ENCODE assay signal across 8 cellular contexts in genomic region chr17:5191541-5192417, GRCh38. TPM values are rescaled to one million over a fixed set of nuclear protein-coding genes. Genes with fewer than 3 reads are reported as not detected.
A peak's percentile ranks its signal among the peaks of the same experiment; 100 is the strongest.
DNase-seq lines count a peak whose midpoint lies in the region; TF ChIP-seq lines count a peak whose summit lies in the region.

TSS of gene ZNF594 (minus strand) at chr17:5191868. CDS start at chr17:5184256, 7,612 bp downstream.

- CTCF ChIA-PET in HEK293T (lab: Yijun Ruan, JAX): interaction anchor here (0.6 to 0.8 kb wide), 2 partner anchors 155 to 183 kb away, joined by 3 read pairs; no protein-coding TSS in a partner anchor
- CTCF ChIA-PET in activated naive CD4-positive, alpha-beta T cell treated with anti-CD3 and anti-CD28 coated beads, Interleukin-2, amount 10 ng/mL, durations not matched to agents 7 days and 5 days (lab: Charles Lee): interaction anchor here (1.1 to 2.5 kb wide), 3 partner anchors 10 to 46 kb away, joined by 3 to 8 read pairs (median 6); no protein-coding TSS in a partner anchor

- peaks cover 37% of the 10 kb centered on the region for H3K36me3 Mint-ChIP-seq in activated naive CD4-positive, alpha-beta T cell treated with anti-CD3 and anti-CD28 coated beads, Interleukin-2, amount 10 ng/mL, durations not matched to agents 7 days and 5 days

- POLR2A ChIA-PET in HEK293T (lab: Yijun Ruan, JAX): interaction anchor here (0.6 to 1.4 kb wide), 4 partner anchors 9 to 275 kb away, joined by 3 read pairs; no protein-coding TSS in a partner anchor

- peaks cover 21% of the 10 kb centered on the region for H3K9me3 Mint-ChIP-seq in activated naive CD4-positive, alpha-beta T cell treated with anti-CD3 and anti-CD28 coated beads, Interleukin-2, amount 10 ng/mL, durations not matched to agents 7 days and 5 days

- H3K4me3 Mint-ChIP-seq in activated naive CD4-positive, alpha-beta T cell treated with anti-CD3 and anti-CD28 coated beads, Interleukin-2, amount 10 ng/mL, durations not matched to agents 7 days and 5 days: peak within 1 kb of the TSS; percentile 93

- peaks cover 35% of the 10 kb centered on the region for H3K4me1 Mint-ChIP-seq in activated naive CD4-positive, alpha-beta T cell treated with anti-CD3 and anti-CD28 coated beads, Interleukin-2, amount 10 ng/mL, durations not matched to agents 7 days and 5 days

- peak within 1 kb of the TSS; percentile 91 for H3K27ac Mint-ChIP-seq in activated naive CD4-positive, alpha-beta T cell treated with anti-CD3 and anti-CD28 coated beads, Interleukin-2, amount 10 ng/mL, durations not matched to agents 7 days and 5 days

- DNase-seq in GM04504 (ENCODE audit: low read depth) (peak; percentile 89), HEK293T (ENCODE audit: extremely low spot score) (peak; percentile 98), MV-4-11 (lab: John Stamatoyannopoulos, UW) (peak; percentile 94), SK-MEL-5 (ENCODE audit: low read depth, low spot score) (peak; percentile 95), globus pallidus (ENCODE audit: low spot score) (peak; percentile 90), nucleus accumbens (lab: John Stamatoyannopoulos, UW) (peak in 55 of 56 donors; percentile 62 to 98 (median 90)), superior temporal gyrus (ENCODE audit: extremely low spot score) (peak; percentile 93)
- peak; percentile 98 for DNase-seq in activated naive CD4-positive, alpha-beta T cell treated with anti-CD3 and anti-CD28 coated beads, Interleukin-2, amount 10 ng/mL, durations not matched to agents 7 days and 5 days

- in situ Hi-C loops in SK-MEL-5 (cut with HindIII; ENCODE audit: low pct_unique_long_range_greater_than_20kb, low sequenced_read_pairs): no loop called here

- H3K27me3 Mint-ChIP-seq in activated naive CD4-positive, alpha-beta T cell treated with anti-CD3 and anti-CD28 coated beads, Interleukin-2, amount 10 ng/mL, durations not matched to agents 7 days and 5 days: no peaks in the 10 kb centered on the region

TF ChIP-seq in HEK293T, 16 proteins besides CTCF, POLR2A, EP300 and RAD21:
- TF ChIP-seq SUZ12 (IDR thresholded peaks at IDR 0.05) (no peak), L3MBTL2 (conservative IDR thresholded peaks at IDR 0.05) (peak; percentile 67), FOXM1 (IDR thresholded peaks at IDR 0.05; ENCODE audit: borderline replicate concordance) (0 out of 2 replicates have a peak, but pooled peaks have one; percentile 47), NFRKB (IDR thresholded peaks at IDR 0.05) (no peak), FOXK2 (IDR thresholded peaks at IDR 0.05) (no peak), ELF4 (IDR thresholded peaks at IDR 0.05) (peak; percentile 58; the same call in 1 of the 2 replicates), CTBP1 (IDR thresholded peaks at IDR 0.05; ENCODE audit: borderline replicate concordance) (no peak), HDGF (IDR thresholded peaks at IDR 0.05; ENCODE audit: borderline replicate concordance) (no peak), PKNOX1 (IDR thresholded peaks at IDR 0.05) (no peak)
TF ChIP-seq in HEK293T: peak in this region for 3.

RNA-seq across cellular contexts. Expression of gene ZNF594, which starts in this region (rescaled TPM):
- 5.7 and 7.5 TPM in 2 replicates for total RNA-seq in SK-MEL-5 (2014; rRNA removed; shearing (Covaris generic))
- 2.6 and 5.4 TPM in 2 replicates for polyA plus RNA-seq in SK-MEL-5 (2015; cell fraction: cytosol; rRNA removed)
- 21.0 and 36.8 TPM in 2 replicates for polyA plus RNA-seq in SK-MEL-5 (2015; cell fraction: nucleus; rRNA removed)

Comparison
In these comparisons a context has a peak if more than half of its experiments do, and no peak if none do; other contexts are left out.
1. Peak in every context shown above with its lines: DNase-seq.